Comparison of ENCODE assay signal across 8 cellular contexts in the genomic region with DNA sequence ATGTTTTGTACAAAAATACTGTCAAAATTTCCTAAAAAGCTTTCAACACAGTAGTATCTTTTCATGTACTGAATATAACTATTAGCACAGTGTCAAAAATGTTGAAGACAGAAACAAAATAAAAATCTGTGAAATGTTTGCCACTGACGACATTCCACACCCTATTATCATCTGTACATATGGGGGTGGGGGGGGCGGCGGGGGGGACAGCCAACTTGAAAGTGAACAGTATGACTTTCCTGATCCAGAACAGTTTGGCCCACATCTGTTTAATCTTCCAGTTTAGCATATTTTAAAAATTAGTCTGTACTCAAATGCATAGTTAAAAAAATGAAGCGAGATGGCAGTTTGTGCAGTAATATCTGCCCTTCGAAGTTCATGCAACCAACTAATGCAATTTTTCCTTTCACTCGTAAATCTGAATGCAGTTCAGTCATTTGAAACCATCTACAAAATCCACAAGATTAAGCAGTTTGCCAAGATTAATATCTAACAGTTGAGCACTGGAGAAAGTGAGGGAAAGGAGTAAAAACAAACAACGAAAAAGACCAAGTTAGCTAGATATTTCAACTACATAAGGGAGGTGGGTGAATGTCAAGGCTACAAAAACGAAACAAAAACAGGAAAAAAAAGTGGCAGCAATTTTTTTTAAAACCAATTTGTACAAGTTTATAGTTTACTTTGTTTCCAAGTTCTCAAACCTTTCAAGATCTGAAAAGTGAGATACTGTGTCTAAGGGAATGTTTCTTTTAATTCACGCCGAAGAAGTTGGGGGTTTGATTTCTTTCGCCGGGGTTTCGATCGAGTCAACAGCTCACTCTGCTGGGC. TPM values are rescaled to one million over a fixed set of nuclear protein-coding genes. Genes with fewer than 3 reads are reported as not detected.
DNase-seq lines count a peak whose midpoint lies in the region; FAIRE-seq and TF ChIP-seq lines count a peak whose summit lies in the region.

No MANE protein-coding gene starts in this region.

- TF ChIP-seq CTCF in GM10248 (IDR thresholded peaks at IDR 0.05; ENCODE audit: control extremely low read depth, extremely low read depth, low read depth, missing control alignments): no peak

- H3K4me1 ChIP-seq in CD4-positive, alpha-beta memory T cell (ENCODE audit: insufficient read depth, low read length): peaks cover 47% of the 10 kb centered on the region
- peaks cover 11 to 26% of the 10 kb centered on the region in 2 donors for H3K4me1 ChIP-seq in muscle layer of duodenum (ENCODE audit: control insufficient read depth in 1 of 2, insufficient read depth in 2 of 2, low read length in 2 of 2)

- peak overlapping the region; percentile 82 for H3K27ac ChIP-seq in CD4-positive, alpha-beta memory T cell (ENCODE audit: low read depth, low read length)
- peak overlapping the region; percentile 93 for H3K27ac ChIP-seq in cingulate gyrus (ENCODE audit: low read depth, low read length)
- peak overlapping the region; percentile 99 for H3K27ac ChIP-seq in muscle layer of duodenum (ENCODE audit: low read length)

- no peak for FAIRE-seq in frontal cortex (lab: Jason Lieb, UNC)

- peaks cover 32 to 72% (median 40%) of the 10 kb centered on the region in 4 donors for H3K4me1 Mint-ChIP-seq in CD4-positive, alpha-beta memory T cell

- H3K36me3 ChIP-seq in CD4-positive, alpha-beta memory T cell (ENCODE audit: insufficient read depth, low read length): no peaks in the 10 kb centered on the region
- H3K36me3 ChIP-seq in muscle layer of duodenum (ENCODE audit: control insufficient read depth in 1 of 2, insufficient read depth in 2 of 2, low read length in 2 of 2): peaks cover 0 to 18% of the 10 kb centered on the region in 2 donors

- intact Hi-C loops in CD4-positive, alpha-beta memory T cell (cut with micrococcal nuclease): loop anchor here (1.0 to 10.0 kb wide), 3 partner anchors 392 to 732 kb away; no protein-coding TSS in a partner anchor
- intact Hi-C loops in posterior cingulate gyrus (cut with DNase I): loop anchor here (10.0 kb wide), 1 partner anchor 512 kb away; no protein-coding TSS in a partner anchor

- H3K9me3 ChIP-seq in CD4-positive, alpha-beta memory T cell (ENCODE audit: control insufficient read depth in 1 of 2, low read length in 2 of 2): no peaks in the 10 kb centered on the region
- H3K9me3 ChIP-seq in muscle layer of duodenum (ENCODE audit: control insufficient read depth in 1 of 2, low read length in 2 of 2): no peaks in the 10 kb centered on the region

- CTCF ChIA-PET in CD4-positive, alpha-beta memory T cell (lab: Charles Lee; ENCODE audit: partially characterized antibody): interaction anchor here (0.6 to 4.1 kb wide), 23 partner anchors 8 to 1300 kb away, joined by 3 to 31 read pairs (median 3); partner anchors contain the start of genes REPS1 and TXLNB
- CTCF ChIA-PET in GM10248 (lab: Yijun Ruan, JAX): interaction anchor here (1.0 to 5.1 kb wide), 8 partner anchors 8 to 784 kb away, joined by 3 to 33 read pairs (median 6); no protein-coding TSS in a partner anchor

- peak overlapping the region; percentile 99 to 100 (median 100) for H3K4me3 Mint-ChIP-seq in CD4-positive, alpha-beta memory T cell

- DNase-seq in CD4-positive, alpha-beta memory T cell: peak in 1 of 5 donors; percentile 50
- DNase-seq in M059J (ENCODE audit: low read depth) (peak; percentile 29), GM10248 (ENCODE audit: extremely low spot score) (no peak), frontal cortex (ENCODE audit: low spot score in 2 of 2) (no peak), posterior cingulate gyrus (no peak), NCI-H1694 (lab: John Stamatoyannopoulos, UW) (no peak)

- H3K27ac Mint-ChIP-seq in CD4-positive, alpha-beta memory T cell: peak overlapping the region; percentile 88 to 99 (median 96)

- POLR2A ChIA-PET in CD4-positive, alpha-beta memory T cell (lab: Charles Lee; ENCODE audit: partially characterized antibody): interaction anchor here (0.7 to 6.3 kb wide), 29 partner anchors 7 to 917 kb away, joined by 3 to 153 read pairs (median 15); partner anchors contain the start of genes ABRACL, CCDC28A, HECA and TXLNB
- POLR2A ChIA-PET in GM10248 (lab: Yijun Ruan, JAX): interaction anchor here (0.7 to 1.0 kb wide), 2 partner anchors 131 to 316 kb away, joined by 4 to 5 read pairs; no protein-coding TSS in a partner anchor

- H3K9me3 Mint-ChIP-seq in CD4-positive, alpha-beta memory T cell: peaks cover 0 to 9% (median 0%) of the 10 kb centered on the region in 8 donors

- H3K27me3 Mint-ChIP-seq in CD4-positive, alpha-beta memory T cell: no peaks in the 10 kb centered on the region

- peaks cover 32 to 39% of the 10 kb centered on the region in 2 donors for H3K36me3 Mint-ChIP-seq in CD4-positive, alpha-beta memory T cell

- peak overlapping the region; percentile 78 to 98 for H3K4me3 ChIP-seq in CD4-positive, alpha-beta memory T cell (ENCODE audit: low read length in 2 of 2)
- peak overlapping the region; percentile 99 for H3K4me3 ChIP-seq in muscle layer of duodenum (ENCODE audit: low read depth in 1 of 2, low read length in 2 of 2)

- H3K27me3 ChIP-seq in CD4-positive, alpha-beta memory T cell (ENCODE audit: insufficient read depth, low read length): no peaks in the 10 kb centered on the region
- no peaks in the 10 kb centered on the region for H3K27me3 ChIP-seq in muscle layer of duodenum (ENCODE audit: low read depth, low read length)

RNA-seq across cellular contexts. Expression of gene CITED2, which starts 1.9 kb away (rescaled TPM):
- total RNA-seq in CD4-positive, alpha-beta memory T cell: 100 to 1,000 TPM; 114 to 118 TPM
- 10 to 100 TPM; 37.1 to 50.8 TPM for polyA plus RNA-seq in CD4-positive, alpha-beta memory T cell
- total RNA-seq in M059J (2014; rRNA removed; shearing (Covaris generic)): 273 and 282 TPM in 2 replicates
- total RNA-seq in frontal cortex: 36.3 TPM
